1 cellular context compared by ENCODE assay signal in the genomic region with DNA sequence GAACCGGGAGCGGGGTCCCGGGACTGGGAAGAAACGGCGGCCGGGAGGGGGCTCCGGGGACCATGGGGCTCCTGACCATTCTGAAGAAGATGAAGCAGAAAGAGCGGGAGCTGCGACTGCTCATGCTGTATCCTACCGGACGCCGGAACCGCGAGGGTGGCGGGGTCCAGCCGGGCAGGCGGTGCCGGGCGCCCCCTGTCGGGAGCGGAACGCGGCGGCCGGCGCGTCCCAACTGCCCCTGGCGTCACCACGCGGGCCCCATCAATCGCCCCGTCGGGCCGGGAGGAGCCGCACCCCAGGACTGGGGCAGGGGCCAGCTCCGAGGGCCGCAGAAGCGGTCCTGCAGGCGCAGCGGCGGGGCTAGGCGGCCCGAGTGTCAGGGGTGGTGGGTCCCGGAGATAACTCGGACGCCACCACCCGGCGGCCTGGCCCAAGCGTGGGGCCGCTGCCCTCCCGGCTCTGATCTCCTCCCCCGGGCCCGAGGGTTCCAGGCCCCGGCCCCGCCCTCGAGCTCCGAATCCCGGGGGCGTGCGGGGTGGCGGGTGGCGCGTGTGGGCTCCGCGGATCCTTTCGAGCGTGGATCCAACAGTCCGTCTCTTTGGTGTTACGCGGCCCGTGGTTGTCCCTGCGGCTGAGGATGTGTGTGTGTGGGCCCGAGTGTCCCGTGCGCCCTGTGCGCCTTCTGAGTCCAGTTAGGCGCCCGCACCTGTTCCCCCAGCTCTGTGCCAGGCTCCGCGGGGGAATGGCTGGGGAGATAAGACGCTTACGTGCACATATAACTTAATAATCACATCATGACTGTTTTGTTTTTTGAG.
TF ChIP-seq lines count a peak whose summit lies in the region.

A gene (plus strand): TSS at position 15 of the 815 bp plus-strand sequence. CDS start 48 bp downstream, at position 63.

TF ChIP-seq in HepG2, 621 proteins besides CTCF, POLR2A, EP300 and RAD21 (continued from another document and continues in another):
- TF ChIP-seq, protein P1, sequence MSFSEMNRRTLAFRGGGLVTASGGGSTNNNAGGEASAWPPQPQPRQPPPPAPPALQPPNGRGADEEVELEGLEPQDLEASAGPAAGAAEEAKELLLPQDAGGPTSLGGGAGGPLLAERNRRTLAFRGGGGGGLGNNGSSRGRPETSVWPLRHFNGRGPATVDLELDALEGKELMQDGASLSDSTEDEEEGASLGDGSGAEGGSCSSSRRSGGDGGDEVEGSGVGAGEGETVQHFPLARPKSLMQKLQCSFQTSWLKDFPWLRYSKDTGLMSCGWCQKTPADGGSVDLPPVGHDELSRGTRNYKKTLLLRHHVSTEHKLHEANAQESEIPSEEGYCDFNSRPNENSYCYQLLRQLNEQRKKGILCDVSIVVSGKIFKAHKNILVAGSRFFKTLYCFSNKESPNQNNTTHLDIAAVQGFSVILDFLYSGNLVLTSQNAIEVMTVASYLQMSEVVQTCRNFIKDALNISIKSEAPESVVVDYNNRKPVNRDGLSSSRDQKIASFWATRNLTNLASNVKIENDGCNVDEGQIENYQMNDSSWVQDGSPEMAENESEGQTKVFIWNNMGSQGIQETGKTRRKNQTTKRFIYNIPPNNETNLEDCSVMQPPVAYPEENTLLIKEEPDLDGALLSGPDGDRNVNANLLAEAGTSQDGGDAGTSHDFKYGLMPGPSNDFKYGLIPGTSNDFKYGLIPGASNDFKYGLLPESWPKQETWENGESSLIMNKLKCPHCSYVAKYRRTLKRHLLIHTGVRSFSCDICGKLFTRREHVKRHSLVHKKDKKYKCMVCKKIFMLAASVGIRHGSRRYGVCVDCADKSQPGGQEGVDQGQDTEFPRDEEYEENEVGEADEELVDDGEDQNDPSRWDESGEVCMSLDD (CRISPR knock-in tag; IDR thresholded peaks at IDR 0.05; ENCODE audit: borderline replicate concordance): peak; percentile 56; the same call in 1 of the 2 replicates
- TF ChIP-seq ZNF841 (CRISPR knock-in tag; IDR thresholded peaks at IDR 0.05; ENCODE audit: borderline replicate concordance) (no peak), CREB1 (IDR thresholded peaks at IDR 0.05) (peak; percentile 40; the same call in 1 of the 2 replicates), CREB1 (CRISPR knock-in tag; IDR thresholded peaks at IDR 0.05) (no peak), NFE2L1 (CRISPR knock-in tag; IDR thresholded peaks at IDR 0.05; ENCODE audit: borderline replicate concordance) (no peak), NAIF1 (CRISPR knock-in tag; IDR thresholded peaks at IDR 0.05; ENCODE audit: borderline replicate concordance) (no peak), RARG (CRISPR knock-in tag; IDR thresholded peaks at IDR 0.05; ENCODE audit: low read depth) (no peak), RFXANK (CRISPR knock-in tag; IDR thresholded peaks at IDR 0.05) (no peak), CENPT (CRISPR knock-in tag; IDR thresholded peaks at IDR 0.05; ENCODE audit: low read depth) (no peak), MIER3 (CRISPR knock-in tag; IDR thresholded peaks at IDR 0.05; ENCODE audit: borderline replicate concordance) (no peak), SOX13 (IDR thresholded peaks at IDR 0.05) (no peak), SOX13 (CRISPR knock-in tag; conservative IDR thresholded peaks at IDR 0.05 in 1 of 2, IDR thresholded peaks at IDR 0.05 in 1 of 2) (no peak), YEATS4 (CRISPR knock-in tag; IDR thresholded peaks at IDR 0.05; ENCODE audit: borderline replicate concordance) (peak; percentile 92), ZMYM3 (CRISPR knock-in tag; IDR thresholded peaks at IDR 0.05) (no peak), TSC22D2 (CRISPR knock-in tag; IDR thresholded peaks at IDR 0.05; ENCODE audit: borderline replicate concordance) (no peak), MEIS2 (CRISPR knock-in tag; IDR thresholded peaks at IDR 0.05) (peak; percentile 45; the same call in 1 of the 2 replicates), RFXAP (CRISPR knock-in tag; IDR thresholded peaks at IDR 0.05; ENCODE audit: borderline replicate concordance) (no peak; the same call in 1 of the 2 replicates), NR1H2 (CRISPR knock-in tag; IDR thresholded peaks at IDR 0.05; ENCODE audit: borderline replicate concordance, low read depth) (0 out of 2 replicates have a peak, but pooled peaks have one; percentile 45), CC2D1A (CRISPR knock-in tag; IDR thresholded peaks at IDR 0.05) (no peak), ZNF431 (CRISPR knock-in tag; IDR thresholded peaks at IDR 0.05; ENCODE audit: borderline replicate concordance, low read depth) (peak; percentile 83; the same call in 1 of the 2 replicates), ZNF644 (CRISPR knock-in tag; IDR thresholded peaks at IDR 0.05; ENCODE audit: low read depth) (no peak), MYNN (CRISPR knock-in tag; IDR thresholded peaks at IDR 0.05; ENCODE audit: low read depth) (no peak), SP5 (CRISPR knock-in tag; IDR thresholded peaks at IDR 0.05; ENCODE audit: borderline replicate concordance, low read depth) (no peak)
- TF ChIP-seq, protein P2, sequence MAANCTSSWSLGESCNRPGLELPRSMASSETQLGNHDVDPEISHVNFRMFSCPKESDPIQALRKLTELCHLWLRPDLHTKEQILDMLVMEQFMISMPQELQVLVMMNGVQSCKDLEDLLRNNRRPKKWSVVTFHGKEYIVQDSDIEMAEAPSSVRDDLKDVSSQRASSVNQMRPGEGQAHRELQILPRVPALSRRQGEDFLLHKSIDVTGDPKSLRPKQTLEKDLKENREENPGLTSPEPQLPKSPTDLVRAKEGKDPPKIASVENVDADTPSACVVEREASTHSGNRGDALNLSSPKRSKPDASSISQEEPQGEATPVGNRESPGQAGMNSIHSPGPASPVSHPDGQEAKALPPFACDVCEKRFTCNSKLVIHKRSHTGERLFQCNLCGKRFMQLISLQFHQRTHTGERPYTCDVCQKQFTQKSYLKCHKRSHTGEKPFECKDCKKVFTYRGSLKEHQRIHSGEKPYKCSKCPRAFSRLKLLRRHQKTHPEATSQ (CRISPR knock-in tag; IDR thresholded peaks at IDR 0.05; ENCODE audit: borderline replicate concordance): no peak
- TF ChIP-seq, protein P3, sequence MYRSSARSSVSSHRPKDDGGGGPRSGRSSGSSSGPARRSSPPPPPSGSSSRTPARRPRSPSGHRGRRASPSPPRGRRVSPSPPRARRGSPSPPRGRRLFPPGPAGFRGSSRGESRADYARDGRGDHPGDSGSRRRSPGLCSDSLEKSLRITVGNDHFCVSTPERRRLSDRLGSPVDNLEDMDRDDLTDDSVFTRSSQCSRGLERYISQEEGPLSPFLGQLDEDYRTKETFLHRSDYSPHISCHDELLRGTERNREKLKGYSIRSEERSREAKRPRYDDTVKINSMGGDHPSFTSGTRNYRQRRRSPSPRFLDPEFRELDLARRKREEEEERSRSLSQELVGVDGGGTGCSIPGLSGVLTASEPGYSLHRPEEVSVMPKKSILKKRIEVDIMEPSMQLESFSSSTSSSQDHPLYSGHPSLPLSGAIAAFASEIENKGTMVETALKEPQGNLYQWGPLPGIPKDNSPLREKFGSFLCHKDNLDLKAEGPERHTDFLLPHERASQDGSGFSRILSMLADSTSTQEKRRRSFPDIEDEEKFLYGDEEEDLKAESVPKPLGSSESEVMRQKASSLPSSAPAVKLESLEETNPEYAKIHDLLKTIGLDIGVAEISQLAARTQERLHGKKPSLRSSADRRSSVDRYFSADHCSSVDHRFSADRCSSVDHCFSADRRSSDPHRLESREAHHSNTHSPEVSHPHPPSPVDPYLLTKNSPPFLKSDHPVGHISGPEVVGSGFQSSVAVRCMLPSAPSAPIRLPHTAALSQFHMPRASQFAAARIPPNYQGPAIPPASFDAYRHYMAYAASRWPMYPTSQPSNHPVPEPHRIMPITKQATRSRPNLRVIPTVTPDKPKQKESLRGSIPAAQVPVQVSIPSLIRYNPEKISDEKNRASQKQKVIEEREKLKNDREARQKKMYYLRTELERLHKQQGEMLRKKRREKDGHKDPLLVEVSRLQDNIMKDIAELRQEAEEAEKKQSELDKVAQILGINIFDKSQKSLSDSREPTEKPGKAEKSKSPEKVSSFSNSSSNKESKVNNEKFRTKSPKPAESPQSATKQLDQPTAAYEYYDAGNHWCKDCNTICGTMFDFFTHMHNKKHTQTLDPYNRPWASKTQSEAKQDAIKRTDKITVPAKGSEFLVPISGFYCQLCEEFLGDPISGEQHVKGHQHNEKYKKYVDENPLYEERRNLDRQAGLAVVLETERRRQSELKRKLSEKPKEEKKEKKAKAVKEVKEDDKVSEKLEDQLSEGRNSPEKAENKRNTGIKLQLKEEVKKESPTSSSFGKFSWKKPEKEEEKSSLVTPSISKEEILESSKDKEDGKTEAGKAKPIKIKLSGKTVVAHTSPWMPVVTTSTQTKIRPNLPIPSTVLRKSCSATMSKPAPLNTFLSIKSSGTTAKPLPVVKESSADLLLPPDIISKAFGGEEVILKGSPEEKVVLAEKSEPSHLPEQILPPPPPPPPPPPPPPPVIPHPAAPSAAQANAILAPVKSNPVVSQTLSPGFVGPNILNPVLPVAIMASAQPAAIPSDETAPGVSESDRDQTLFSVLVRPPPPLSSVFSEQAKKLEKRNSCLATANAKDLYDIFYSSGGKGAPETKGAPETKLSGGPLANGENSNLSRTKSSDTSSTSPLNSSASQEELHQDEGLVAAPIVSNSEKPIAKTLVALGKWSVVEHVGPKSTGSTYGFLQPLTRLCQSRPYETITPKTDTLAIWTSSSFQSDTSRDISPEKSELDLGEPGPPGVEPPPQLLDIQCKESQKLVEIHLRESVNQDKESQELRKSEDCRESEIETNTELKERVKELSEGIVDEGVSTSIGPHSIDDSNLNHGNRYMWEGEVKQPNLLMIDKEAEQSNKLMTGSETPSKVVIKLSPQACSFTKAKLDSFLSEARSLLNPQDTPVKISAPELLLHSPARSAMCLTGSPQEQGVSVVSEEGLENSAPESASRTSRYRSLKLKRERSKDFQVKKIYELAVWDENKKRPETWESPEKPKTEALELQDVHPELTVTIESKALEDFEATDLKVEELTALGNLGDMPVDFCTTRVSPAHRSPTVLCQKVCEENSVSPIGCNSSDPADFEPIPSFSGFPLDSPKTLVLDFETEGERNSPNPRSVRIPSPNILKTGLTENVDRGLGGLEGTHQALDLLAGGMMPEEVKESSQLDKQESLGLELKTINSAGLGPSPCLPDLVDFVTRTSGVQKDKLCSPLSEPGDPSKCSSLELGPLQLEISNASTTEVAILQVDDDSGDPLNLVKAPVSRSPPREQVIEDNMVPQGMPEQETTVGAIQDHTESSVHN (CRISPR knock-in tag; IDR thresholded peaks at IDR 0.05): no peak; the same call in 1 of the 2 replicates
- TF ChIP-seq, protein P4, sequence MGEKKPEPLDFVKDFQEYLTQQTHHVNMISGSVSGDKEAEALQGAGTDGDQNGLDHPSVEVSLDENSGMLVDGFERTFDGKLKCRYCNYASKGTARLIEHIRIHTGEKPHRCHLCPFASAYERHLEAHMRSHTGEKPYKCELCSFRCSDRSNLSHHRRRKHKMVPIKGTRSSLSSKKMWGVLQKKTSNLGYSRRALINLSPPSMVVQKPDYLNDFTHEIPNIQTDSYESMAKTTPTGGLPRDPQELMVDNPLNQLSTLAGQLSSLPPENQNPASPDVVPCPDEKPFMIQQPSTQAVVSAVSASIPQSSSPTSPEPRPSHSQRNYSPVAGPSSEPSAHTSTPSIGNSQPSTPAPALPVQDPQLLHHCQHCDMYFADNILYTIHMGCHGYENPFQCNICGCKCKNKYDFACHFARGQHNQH (CRISPR knock-in tag; IDR thresholded peaks at IDR 0.05): no peak
- TF ChIP-seq, protein P5, sequence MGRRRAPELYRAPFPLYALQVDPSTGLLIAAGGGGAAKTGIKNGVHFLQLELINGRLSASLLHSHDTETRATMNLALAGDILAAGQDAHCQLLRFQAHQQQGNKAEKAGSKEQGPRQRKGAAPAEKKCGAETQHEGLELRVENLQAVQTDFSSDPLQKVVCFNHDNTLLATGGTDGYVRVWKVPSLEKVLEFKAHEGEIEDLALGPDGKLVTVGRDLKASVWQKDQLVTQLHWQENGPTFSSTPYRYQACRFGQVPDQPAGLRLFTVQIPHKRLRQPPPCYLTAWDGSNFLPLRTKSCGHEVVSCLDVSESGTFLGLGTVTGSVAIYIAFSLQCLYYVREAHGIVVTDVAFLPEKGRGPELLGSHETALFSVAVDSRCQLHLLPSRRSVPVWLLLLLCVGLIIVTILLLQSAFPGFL (CRISPR knock-in tag; IDR thresholded peaks at IDR 0.05): no peak
- TF ChIP-seq, protein P6, sequence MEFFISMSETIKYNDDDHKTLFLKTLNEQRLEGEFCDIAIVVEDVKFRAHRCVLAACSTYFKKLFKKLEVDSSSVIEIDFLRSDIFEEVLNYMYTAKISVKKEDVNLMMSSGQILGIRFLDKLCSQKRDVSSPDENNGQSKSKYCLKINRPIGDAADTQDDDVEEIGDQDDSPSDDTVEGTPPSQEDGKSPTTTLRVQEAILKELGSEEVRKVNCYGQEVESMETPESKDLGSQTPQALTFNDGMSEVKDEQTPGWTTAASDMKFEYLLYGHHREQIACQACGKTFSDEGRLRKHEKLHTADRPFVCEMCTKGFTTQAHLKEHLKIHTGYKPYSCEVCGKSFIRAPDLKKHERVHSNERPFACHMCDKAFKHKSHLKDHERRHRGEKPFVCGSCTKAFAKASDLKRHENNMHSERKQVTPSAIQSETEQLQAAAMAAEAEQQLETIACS (CRISPR knock-in tag; IDR thresholded peaks at IDR 0.05): 0 out of 2 replicates have a peak, but pooled peaks have one; percentile 38
- TF ChIP-seq, protein P7, sequence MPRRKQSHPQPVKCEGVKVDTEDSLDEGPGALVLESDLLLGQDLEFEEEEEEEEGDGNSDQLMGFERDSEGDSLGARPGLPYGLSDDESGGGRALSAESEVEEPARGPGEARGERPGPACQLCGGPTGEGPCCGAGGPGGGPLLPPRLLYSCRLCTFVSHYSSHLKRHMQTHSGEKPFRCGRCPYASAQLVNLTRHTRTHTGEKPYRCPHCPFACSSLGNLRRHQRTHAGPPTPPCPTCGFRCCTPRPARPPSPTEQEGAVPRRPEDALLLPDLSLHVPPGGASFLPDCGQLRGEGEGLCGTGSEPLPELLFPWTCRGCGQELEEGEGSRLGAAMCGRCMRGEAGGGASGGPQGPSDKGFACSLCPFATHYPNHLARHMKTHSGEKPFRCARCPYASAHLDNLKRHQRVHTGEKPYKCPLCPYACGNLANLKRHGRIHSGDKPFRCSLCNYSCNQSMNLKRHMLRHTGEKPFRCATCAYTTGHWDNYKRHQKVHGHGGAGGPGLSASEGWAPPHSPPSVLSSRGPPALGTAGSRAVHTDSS (CRISPR knock-in tag; conservative IDR thresholded peaks at IDR 0.05): no peak
- TF ChIP-seq, protein P8, sequence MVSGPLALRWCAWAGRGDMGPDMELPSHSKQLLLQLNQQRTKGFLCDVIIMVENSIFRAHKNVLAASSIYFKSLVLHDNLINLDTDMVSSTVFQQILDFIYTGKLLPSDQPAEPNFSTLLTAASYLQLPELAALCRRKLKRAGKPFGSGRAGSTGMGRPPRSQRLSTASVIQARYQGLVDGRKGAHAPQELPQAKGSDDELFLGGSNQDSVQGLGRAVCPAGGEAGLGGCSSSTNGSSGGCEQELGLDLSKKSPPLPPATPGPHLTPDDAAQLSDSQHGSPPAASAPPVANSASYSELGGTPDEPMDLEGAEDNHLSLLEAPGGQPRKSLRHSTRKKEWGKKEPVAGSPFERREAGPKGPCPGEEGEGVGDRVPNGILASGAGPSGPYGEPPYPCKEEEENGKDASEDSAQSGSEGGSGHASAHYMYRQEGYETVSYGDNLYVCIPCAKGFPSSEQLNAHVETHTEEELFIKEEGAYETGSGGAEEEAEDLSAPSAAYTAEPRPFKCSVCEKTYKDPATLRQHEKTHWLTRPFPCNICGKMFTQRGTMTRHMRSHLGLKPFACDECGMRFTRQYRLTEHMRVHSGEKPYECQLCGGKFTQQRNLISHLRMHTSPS (CRISPR knock-in tag; IDR thresholded peaks at IDR 0.05; ENCODE audit: low read depth): no peak
- TF ChIP-seq, protein P9, sequence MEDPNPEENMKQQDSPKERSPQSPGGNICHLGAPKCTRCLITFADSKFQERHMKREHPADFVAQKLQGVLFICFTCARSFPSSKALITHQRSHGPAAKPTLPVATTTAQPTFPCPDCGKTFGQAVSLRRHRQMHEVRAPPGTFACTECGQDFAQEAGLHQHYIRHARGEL (CRISPR knock-in tag; IDR thresholded peaks at IDR 0.05): peak; percentile 82; the same call in 1 of the 2 replicates
